Comparison of ENCODE assay signal across 13 cellular contexts in the genomic region with DNA sequence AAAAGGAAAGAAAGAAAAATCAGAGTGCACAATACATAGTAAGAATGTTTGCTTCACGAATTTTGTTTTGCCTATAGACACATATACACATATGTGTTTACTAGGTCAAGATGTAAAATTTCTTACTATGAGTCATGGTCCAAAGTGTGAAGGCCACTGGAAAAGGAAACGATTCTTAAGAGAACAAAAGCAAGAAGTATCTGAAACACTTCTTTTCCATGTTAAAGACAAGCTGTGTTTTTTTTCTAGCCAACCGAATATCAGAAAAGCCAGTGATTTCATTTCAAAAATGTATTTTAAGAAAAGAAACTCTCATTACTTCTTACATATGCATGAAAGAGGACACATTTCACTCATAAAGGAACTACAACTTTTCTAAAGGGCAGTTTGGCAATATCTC. TPM values are rescaled to one million over a fixed set of nuclear protein-coding genes. Genes with fewer than 3 reads are reported as not detected.
DNase-seq lines count a peak whose midpoint lies in the region; ATAC-seq and TF ChIP-seq lines count a peak whose summit lies in the region.
"Had no signal": no experiment of that assay in that cellular context is flagged by ENCODE, and none has a peak within 500 bp of the region (broad histone marks: within the 10 kb centered on the region; RNA-seq: fewer than 3 reads in every experiment).

No MANE protein-coding gene starts in this region.

- H3K4me3 Mint-ChIP-seq in memory B cell: no peak overlapping the region

- peaks cover 0 to 9% (median 4%) of the 10 kb centered on the region in 4 donors for H3K36me3 ChIP-seq in stomach
- peaks cover 9% of the 10 kb centered on the region for H3K36me3 ChIP-seq in left ventricle myocardium inferior
- H3K36me3 ChIP-seq: thoracic aorta had no signal

- H3K4me3 ChIP-seq in stomach (no peak overlapping the region), left ventricle myocardium inferior (no peak overlapping the region)
- H3K4me3 ChIP-seq: heart left ventricle, K562, sigmoid colon, thoracic aorta had no signal

- H3K4me1 ChIP-seq in stomach (peaks cover 7 to 21% (median 16%) of the 10 kb centered on the region in 4 donors), left ventricle myocardium inferior (no peaks in the 10 kb centered on the region)
- H3K4me1 ChIP-seq: sigmoid colon had no signal

- H3K27me3 Mint-ChIP-seq in memory B cell: no peaks in the 10 kb centered on the region

- no peak for TF ChIP-seq CTCF in stomach (IDR thresholded peaks at IDR 0.05)
- no peak for TF ChIP-seq CTCF in left ventricle myocardium inferior (IDR thresholded peaks at IDR 0.05; ENCODE audit: borderline replicate concordance)

- TF ChIP-seq POLR2A in stomach (IDR thresholded peaks at IDR 0.05): no peak

- DNase-seq in memory B cell (ENCODE audit: low spot score in 2 of 2) (no peak), GM03348 (ENCODE audit: low spot score) (no peak), posterior vena cava (ENCODE audit: low spot score) (no peak), stomach (no peak), left ventricle myocardium inferior (no peak)
- DNase-seq: activated naive CD4-positive, alpha-beta T cell treated with Interleukin-2 at 50 U/mL for 16 hours; heart left ventricle; sigmoid colon had no signal

- H3K27ac ChIP-seq in stomach (peak overlapping the region in 2 of 5 donors; percentile 79 to 82), left ventricle myocardium inferior (replicated peaks) (no peak overlapping the region)
- H3K27ac ChIP-seq: sigmoid colon, thoracic aorta had no signal

- no peak for TF ChIP-seq EP300 in stomach (IDR thresholded peaks at IDR 0.05)

- WGBS in stomach, 5 donors: 50 to 59% (median 52%) methylated on average over 3 of the region's 3 CpGs

- peak overlapping the region; percentile 24 for H3K27ac Mint-ChIP-seq in memory B cell

- no peaks in the 10 kb centered on the region for H3K9me3 Mint-ChIP-seq in memory B cell

- intact Hi-C loops in posterior vena cava (cut with DNase I) (loop anchor here in 1 of 2 donors (1.0 kb wide), 1 partner anchor 9 kb away; no protein-coding TSS in a partner anchor), stomach (cut with DNase I; ENCODE audit: low total_unique reads) (no loop called here), left ventricle myocardium inferior (cut with micrococcal nuclease) (no loop called here)

- no peaks in the 10 kb centered on the region for H3K27me3 ChIP-seq in stomach
- no peaks in the 10 kb centered on the region for H3K27me3 ChIP-seq in left ventricle myocardium inferior (ENCODE audit: low read depth)
- H3K27me3 ChIP-seq: heart left ventricle, sigmoid colon had no signal

- H3K4me1 Mint-ChIP-seq in memory B cell: peaks cover 13% of the 10 kb centered on the region

- no peaks in the 10 kb centered on the region for H3K9me3 ChIP-seq in stomach
- peaks cover 6% of the 10 kb centered on the region for H3K9me3 ChIP-seq in left ventricle myocardium inferior (replicated peaks)
- H3K9me3 ChIP-seq: sigmoid colon, thoracic aorta had no signal

- ATAC-seq in GM18502 (IDR thresholded peaks at IDR 0.05; ENCODE audit: poor library complexity, unreplicated experiment) (peak; percentile 40), GM21529 (IDR thresholded peaks at IDR 0.05; ENCODE audit: unreplicated experiment) (peak; percentile 42), HG03558 (IDR thresholded peaks at IDR 0.05; ENCODE audit: extremely low read depth, unreplicated experiment) (peak; percentile 37), memory B cell (ENCODE audit: low read depth) (no peak)
- ATAC-seq: heart left ventricle, K562 had no signal

- H3K36me3 Mint-ChIP-seq in memory B cell: peaks cover 11% of the 10 kb centered on the region

RNA-seq across cellular contexts. Expression of a gene that starts 24.9 kb away (rescaled TPM):
- total RNA-seq in posterior vena cava (1 to 10 TPM; 3.4 to 4.5 TPM), stomach (10 to 100 TPM in 2 of 5 donors, 1 to 10 TPM in 2, not detected in 1; 6.1 to 71.8 (median 8.3) TPM), left ventricle myocardium inferior (4.0 TPM)
- 1 to 10 TPM; 4.1 to 7.8 (median 4.9) TPM for polyA plus RNA-seq in stomach

RNA-seq across cellular contexts. Expression of a gene that starts 25.0 kb away (rescaled TPM):
- total RNA-seq in posterior vena cava: under 1 TPM; 0.38 to 0.51 TPM
- total RNA-seq in stomach: 1 to 10 TPM in 1 of 5 donors, under 1 TPM in 2, not detected in 2; 0.55 to 2.8 (median 0.89) TPM
- polyA plus RNA-seq in stomach: under 1 TPM in 2 of 3 donors, not detected in 1; 0.05 to 0.37 TPM
- total RNA-seq in left ventricle myocardium inferior: 0.25 TPM
- total RNA-seq: thoracic aorta had no signal

RNA-seq across cellular contexts. Expression of a gene that starts 43.4 kb away (rescaled TPM):
- total RNA-seq in posterior vena cava (under 1 TPM; 0.67 to 0.74 TPM), stomach (10 to 100 TPM in 1 of 5 donors, 1 to 10 TPM in 4; 2.2 to 21.7 (median 5.5) TPM), left ventricle myocardium inferior (0.22 TPM)
- polyA plus RNA-seq in stomach: 1 to 10 TPM; 2.6 to 7.3 (median 2.6) TPM

RNA-seq across cellular contexts. Expression of a gene that starts 52.4 kb away (rescaled TPM):
- total RNA-seq in posterior vena cava: 100 to 1,000 TPM; 189 to 213 TPM
- total RNA-seq in stomach: 100 to 1,000 TPM in 3 of 5 donors, 10 to 100 TPM in 2; 80.4 to 302 (median 172) TPM
- polyA plus RNA-seq in stomach: 100 to 1,000 TPM in 1 of 3 donors, 10 to 100 TPM in 2; 70.2 to 101 (median 75.1) TPM
- 110 TPM for total RNA-seq in left ventricle myocardium inferior
